ENCODE assay signal across 23 cellular contexts in genomic region chr11:96385187-96385586, GRCh38.
"Had no signal": no experiment of that assay in that cellular context is flagged by ENCODE, and none has a peak within 500 bp of the region (broad histone marks: within the 10 kb centered on the region; RNA-seq: fewer than 3 reads in every experiment).

No MANE protein-coding gene starts in this region.

- ATAC-seq: T-helper 17 cell had no signal

- H3K4me2 ChIP-seq: KMS-11 had no signal

- H3K27me3 Mint-ChIP-seq: activated CD4-positive, alpha-beta memory T cell treated with anti-CD3 and anti-CD28 coated beads for 36 hours; activated CD4-positive, alpha-beta T cell treated with anti-CD3 and anti-CD28 coated beads, Interleukin-2, amount 10 ng/mL, durations not matched to agents 7 days and 5 days; T-helper 17 cell had no signal

- H3K27ac ChIP-seq: KMS-11, Peyer's patch, RWPE1, SJCRH30, VCaP had no signal

- H3K9me3 ChIP-seq: Peyer's patch, SJCRH30 had no signal

- H3K9ac ChIP-seq: KMS-11 had no signal

- H3K27me3 ChIP-seq: Peyer's patch, SJCRH30 had no signal

- DNase-seq: activated CD4-positive, alpha-beta memory T cell treated with anti-CD3 and anti-CD28 coated beads for 36 hours; activated CD4-positive, alpha-beta T cell treated with anti-CD3 and anti-CD28 coated beads, Interleukin-2, amount 10 ng/mL, durations not matched to agents 7 days and 5 days; activated CD4-positive, CD25-positive, alpha-beta regulatory T cell; activated CD8-positive, alpha-beta memory T cell treated with anti-CD3 and anti-CD28 coated beads, Interleukin-2, amount 50 U/mL, for 4 hours; activated effector memory CD4-positive, alpha-beta T cell treated with anti-CD3 and anti-CD28 coated beads, Interleukin-2, amount 50 U/mL, for 16 hours; activated naive CD4-positive, alpha-beta T cell treated with anti-CD3 and anti-CD28 coated beads, Interleukin-2, amount 50 U/mL, for 16 hours; cerebellar nuclear complex; MM.1S; NCI-H1105; NCI-H1436 treated with DMSO at 0.1 percent for 48 hours; NCI-H187; NCI-H2081; NCI-H446; NCI-H524; Peyer's patch; Right ventricle myocardium superior; SJCRH30; T-helper 17 cell had no signal

- H3K9me3 Mint-ChIP-seq: activated CD4-positive, alpha-beta memory T cell treated with anti-CD3 and anti-CD28 coated beads for 36 hours; activated CD4-positive, alpha-beta T cell treated with anti-CD3 and anti-CD28 coated beads, Interleukin-2, amount 10 ng/mL, durations not matched to agents 7 days and 5 days; activated T-helper 1 cell treated with anti-CD3 and anti-CD28 coated beads, Interleukin-12 subunit alpha, Interleukin-12 subunit beta, Interleukin-2, Interleukin-4 antibody, amounts not matched to agents 30 ng/mL and 10 ng/mL and 1 ng/mL, durations not matched to agents 14 hours and 24 hours and 36 hours had no signal

- FAIRE-seq: colon had no signal

- H3K4me3 Mint-ChIP-seq: T-helper 17 cell had no signal

- H3K4me3 ChIP-seq: Peyer's patch, SJCRH30 had no signal

- H3K36me3 ChIP-seq: SJCRH30 had no signal
